ENCODE assay signal across 5 cellular contexts in the genomic region with DNA sequence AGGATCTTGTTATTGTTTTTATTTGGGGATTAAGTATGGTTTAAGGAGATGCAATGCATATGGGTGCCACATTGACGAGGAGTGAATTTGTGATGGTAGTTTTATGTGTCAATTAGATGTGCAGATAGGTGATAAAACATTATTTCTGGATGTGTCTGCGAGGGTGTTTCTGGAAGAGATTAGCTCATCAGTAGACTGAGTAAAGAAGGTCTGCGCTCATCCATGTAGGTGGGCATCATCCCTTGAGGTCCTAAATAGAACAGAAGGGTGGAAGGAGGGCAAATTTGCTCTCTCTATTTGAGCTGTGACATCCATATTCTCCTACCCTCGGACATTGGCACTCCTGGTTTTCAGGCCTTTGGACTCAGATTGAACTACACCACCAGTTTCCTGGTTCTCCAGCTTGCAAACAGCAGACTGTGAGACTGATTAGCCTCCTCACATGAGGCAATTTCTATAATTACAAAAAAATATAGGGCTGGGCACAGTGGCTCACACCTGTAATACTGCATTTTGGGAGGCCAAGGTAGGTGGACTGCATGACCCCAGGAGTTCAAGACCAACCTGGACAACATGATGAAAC.
"Had no signal": no experiment of that assay in that cellular context is flagged by ENCODE, and none has a peak within 500 bp of the region (broad histone marks: within the 10 kb centered on the region; RNA-seq: fewer than 3 reads in every experiment).

No MANE protein-coding gene starts in this region.

- ATAC-seq: HepG2, K562 had no signal

- H3K27ac ChIP-seq: HL-60 had no signal

- H3K4me3 ChIP-seq: K562 had no signal

- FAIRE-seq: HepG2, HTR-8/SVneo, K562 had no signal

- DNase-seq: IMR-90 had no signal
